8 cellular contexts compared by ENCODE assay signal in genomic region chr3:88057650-88058321, GRCh38. TPM values are rescaled to one million over a fixed set of nuclear protein-coding genes. Genes with fewer than 3 reads are reported as not detected.
DNase-seq lines count a peak whose midpoint lies in the region; ATAC-seq and TF ChIP-seq lines count a peak whose summit lies in the region.

No MANE protein-coding gene starts in this region.

- no peaks in the 10 kb centered on the region for H3K27me3 Mint-ChIP-seq in activated B cell treated with CpG ODN at 0.5 μM for 24 hours

- peaks cover 54% of the 10 kb centered on the region for H3K4me1 Mint-ChIP-seq in activated B cell treated with CpG ODN at 0.5 μM for 24 hours

- TF ChIP-seq CTCF in 22Rv1 (IDR thresholded peaks at IDR 0.05) (no peak), GM12865 (IDR thresholded peaks at IDR 0.05; ENCODE audit: insufficient read depth, low read depth, low read length, missing control alignments) (no peak), activated B cell treated with CpG ODN at 0.5 μM for 24 hours (IDR thresholded peaks at IDR 0.05) (no peak), gastroesophageal sphincter (IDR thresholded peaks at IDR 0.05) (peak in 1 of 4 experiments; percentile 32)

- ATAC-seq in activated B cell treated with CpG ODN at 0.5 μM for 24 hours (ENCODE audit: low read depth) (no peak), gastroesophageal sphincter (no peak), HG03135 (IDR thresholded peaks at IDR 0.05; ENCODE audit: unreplicated experiment) (no peak)

- TF ChIP-seq EP300 in gastroesophageal sphincter (IDR thresholded peaks at IDR 0.05): no peak

- CTCF ChIA-PET in activated B cell treated with CpG ODN at 0.5 μM for 24 hours (lab: Charles Lee): interaction anchor here (0.7 to 1.9 kb wide), 2 partner anchors 25 to 55 kb away, joined by 3 to 8 read pairs; no protein-coding TSS in a partner anchor

- no peak for TF ChIP-seq POLR2A in gastroesophageal sphincter (IDR thresholded peaks at IDR 0.05)

- POLR2A ChIA-PET in activated B cell treated with CpG ODN at 0.5 μM for 24 hours (lab: Charles Lee): interaction anchor here (0.8 to 2.8 kb wide), 11 partner anchors 10 to 831 kb away, joined by 3 to 81 read pairs (median 7); partner anchors contain the start of genes C3orf38 and CHMP2B

- DNase-seq in GM12865 (ENCODE audit: low read depth) (peak; percentile 9), activated B cell treated with CpG ODN at 0.5 μM for 24 hours (no peak), skeletal muscle cell (ENCODE audit: low read depth) (no peak), iPS-NIHi7 (ENCODE audit: extremely low spot score) (no peak)
- no peak for DNase-seq in activated CD4-positive, CD25-positive, alpha-beta regulatory T cell (lab: John Stamatoyannopoulos, UW)

- H3K4me1 ChIP-seq in gastroesophageal sphincter: peaks cover 7 to 59% (median 17%) of the 10 kb centered on the region in 3 donors

- H3K9me3 ChIP-seq in gastroesophageal sphincter: no peaks in the 10 kb centered on the region

- H3K36me3 Mint-ChIP-seq in activated B cell treated with CpG ODN at 0.5 μM for 24 hours (ENCODE audit: low read depth): peaks cover 41% of the 10 kb centered on the region

- H3K27me3 ChIP-seq in gastroesophageal sphincter: no peaks in the 10 kb centered on the region

- peaks cover 5 to 29% of the 10 kb centered on the region in 2 donors for H3K36me3 ChIP-seq in gastroesophageal sphincter

- H3K4me3 Mint-ChIP-seq in activated B cell treated with CpG ODN at 0.5 μM for 24 hours: peak overlapping the region; percentile 97

- peak overlapping the region; percentile 70 for H3K4me3 ChIP-seq in GM12865 (ENCODE audit: low read depth, low read length)
- peak overlapping the region; percentile 85 to 97 for H3K4me3 ChIP-seq in gastroesophageal sphincter
- H3K4me3 ChIP-seq in skeletal muscle cell (ENCODE audit: low read depth, low read length): peak overlapping the region; percentile 87

- intact Hi-C loops in activated B cell treated with CpG ODN at 0.5 μM for 24 hours (cut with micrococcal nuclease): loop anchor here (2.0 kb wide), 1 partner anchor 61 kb away; no protein-coding TSS in a partner anchor

- H3K27ac ChIP-seq in 22Rv1 (peak overlapping the region; percentile 94), gastroesophageal sphincter (peak overlapping the region; percentile 96 to 97 (median 96))

- H3K27ac Mint-ChIP-seq in activated B cell treated with CpG ODN at 0.5 μM for 24 hours: peak overlapping the region; percentile 87

- 2 to 7% methylated on average over 11 to 15 of the region's 16 CpGs for WGBS in gastroesophageal sphincter (ENCODE audit: low coverage in 1 of 2), 2 donors

- no peaks in the 10 kb centered on the region for H3K9me3 Mint-ChIP-seq in activated B cell treated with CpG ODN at 0.5 μM for 24 hours

RNA-seq across cellular contexts. Expression of gene CGGBP1, which starts 1.0 kb away (rescaled TPM):
- total RNA-seq in activated B cell treated with CpG ODN at 0.5 μM for 24 hours (84.6 and 90.8 TPM in 2 replicates), gastroesophageal sphincter (10 to 100 TPM; 53.8 to 95.3 (median 67.8) TPM)

RNA-seq across cellular contexts. Expression of gene ZNF654, which starts 1.3 kb away (rescaled TPM):
- total RNA-seq in activated B cell treated with CpG ODN at 0.5 μM for 24 hours (11.2 and 13.6 TPM in 2 replicates), gastroesophageal sphincter (10 to 100 TPM; 12.0 to 25.4 (median 13.3) TPM)
